ENCODE assay signal across 3 cellular contexts in the genomic region with DNA sequence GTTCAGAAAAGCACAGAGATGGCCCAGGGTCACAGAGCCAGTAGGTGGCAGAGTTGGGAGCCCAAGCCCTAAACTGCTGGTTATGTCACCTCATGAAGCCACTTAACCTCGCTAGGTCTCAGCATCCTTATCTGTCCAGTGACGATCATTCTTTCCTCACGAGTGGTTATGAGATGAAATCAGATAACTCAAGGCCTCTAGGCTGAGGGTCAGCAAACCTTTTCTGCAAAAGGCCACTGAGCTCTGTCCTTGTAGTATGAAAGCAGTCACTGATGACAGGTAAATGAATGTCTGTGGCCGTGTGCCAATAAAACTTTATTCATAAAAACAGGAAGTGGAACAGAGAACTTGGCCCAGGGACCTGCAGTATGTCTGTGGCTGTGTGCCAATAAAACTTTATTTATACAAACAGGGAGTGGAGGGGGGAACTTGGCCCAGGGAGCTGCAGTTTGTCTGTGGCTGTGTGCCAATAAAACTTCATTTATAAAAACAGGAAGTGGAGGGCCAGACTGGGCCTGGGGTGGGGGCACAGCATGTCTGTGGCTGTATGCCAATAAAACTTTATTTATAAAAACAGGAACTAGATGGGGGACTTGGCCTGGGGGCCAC.
TF ChIP-seq lines count a peak whose summit lies in the region.

No MANE protein-coding gene starts in this region.

TF ChIP-seq in SK-N-SH, 30 proteins besides CTCF, POLR2A, EP300 and RAD21 (continued from another document):
- TF ChIP-seq, protein P1, sequence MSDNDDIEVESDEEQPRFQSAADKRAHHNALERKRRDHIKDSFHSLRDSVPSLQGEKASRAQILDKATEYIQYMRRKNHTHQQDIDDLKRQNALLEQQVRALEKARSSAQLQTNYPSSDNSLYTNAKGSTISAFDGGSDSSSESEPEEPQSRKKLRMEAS (IDR thresholded peaks at IDR 0.05; ENCODE audit: low read depth): no peak

TF ChIP-seq in SK-N-SH treated with all-trans-retinoic acid at 6 μM for 48 hours, 23 proteins besides CTCF, POLR2A, EP300 and RAD21 (continued from another document):
- TF ChIP-seq, protein P2, sequence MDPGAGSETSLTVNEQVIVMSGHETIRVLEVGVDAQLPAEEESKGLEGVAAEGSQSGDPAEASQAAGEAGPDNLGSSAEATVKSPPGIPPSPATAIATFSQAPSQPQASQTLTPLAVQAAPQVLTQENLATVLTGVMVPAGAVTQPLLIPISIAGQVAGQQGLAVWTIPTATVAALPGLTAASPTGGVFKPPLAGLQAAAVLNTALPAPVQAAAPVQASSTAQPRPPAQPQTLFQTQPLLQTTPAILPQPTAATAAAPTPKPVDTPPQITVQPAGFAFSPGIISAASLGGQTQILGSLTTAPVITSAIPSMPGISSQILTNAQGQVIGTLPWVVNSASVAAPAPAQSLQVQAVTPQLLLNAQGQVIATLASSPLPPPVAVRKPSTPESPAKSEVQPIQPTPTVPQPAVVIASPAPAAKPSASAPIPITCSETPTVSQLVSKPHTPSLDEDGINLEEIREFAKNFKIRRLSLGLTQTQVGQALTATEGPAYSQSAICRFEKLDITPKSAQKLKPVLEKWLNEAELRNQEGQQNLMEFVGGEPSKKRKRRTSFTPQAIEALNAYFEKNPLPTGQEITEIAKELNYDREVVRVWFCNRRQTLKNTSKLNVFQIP (CRISPR knock-in tag; IDR thresholded peaks at IDR 0.05; ENCODE audit: borderline replicate concordance, low read depth): no peak
- TF ChIP-seq SNAI2 (CRISPR knock-in tag; IDR thresholded peaks at IDR 0.05): no peak
- TF ChIP-seq CSRNP3 (CRISPR knock-in tag; IDR thresholded peaks at IDR 0.05): no peak
- TF ChIP-seq ZFP3 (CRISPR knock-in tag; IDR thresholded peaks at IDR 0.05): no peak
- no peak for TF ChIP-seq CREB5 (CRISPR knock-in tag; IDR thresholded peaks at IDR 0.05; ENCODE audit: low read depth)
- no peak for TF ChIP-seq ZC3H10 (CRISPR knock-in tag; IDR thresholded peaks at IDR 0.05)
- TF ChIP-seq, protein P3, sequence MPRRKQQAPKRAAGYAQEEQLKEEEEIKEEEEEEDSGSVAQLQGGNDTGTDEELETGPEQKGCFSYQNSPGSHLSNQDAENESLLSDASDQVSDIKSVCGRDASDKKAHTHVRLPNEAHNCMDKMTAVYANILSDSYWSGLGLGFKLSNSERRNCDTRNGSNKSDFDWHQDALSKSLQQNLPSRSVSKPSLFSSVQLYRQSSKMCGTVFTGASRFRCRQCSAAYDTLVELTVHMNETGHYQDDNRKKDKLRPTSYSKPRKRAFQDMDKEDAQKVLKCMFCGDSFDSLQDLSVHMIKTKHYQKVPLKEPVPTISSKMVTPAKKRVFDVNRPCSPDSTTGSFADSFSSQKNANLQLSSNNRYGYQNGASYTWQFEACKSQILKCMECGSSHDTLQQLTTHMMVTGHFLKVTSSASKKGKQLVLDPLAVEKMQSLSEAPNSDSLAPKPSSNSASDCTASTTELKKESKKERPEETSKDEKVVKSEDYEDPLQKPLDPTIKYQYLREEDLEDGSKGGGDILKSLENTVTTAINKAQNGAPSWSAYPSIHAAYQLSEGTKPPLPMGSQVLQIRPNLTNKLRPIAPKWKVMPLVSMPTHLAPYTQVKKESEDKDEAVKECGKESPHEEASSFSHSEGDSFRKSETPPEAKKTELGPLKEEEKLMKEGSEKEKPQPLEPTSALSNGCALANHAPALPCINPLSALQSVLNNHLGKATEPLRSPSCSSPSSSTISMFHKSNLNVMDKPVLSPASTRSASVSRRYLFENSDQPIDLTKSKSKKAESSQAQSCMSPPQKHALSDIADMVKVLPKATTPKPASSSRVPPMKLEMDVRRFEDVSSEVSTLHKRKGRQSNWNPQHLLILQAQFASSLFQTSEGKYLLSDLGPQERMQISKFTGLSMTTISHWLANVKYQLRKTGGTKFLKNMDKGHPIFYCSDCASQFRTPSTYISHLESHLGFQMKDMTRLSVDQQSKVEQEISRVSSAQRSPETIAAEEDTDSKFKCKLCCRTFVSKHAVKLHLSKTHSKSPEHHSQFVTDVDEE (CRISPR knock-in tag; IDR thresholded peaks at IDR 0.05): no peak
- no peak for TF ChIP-seq GLIS3 (CRISPR knock-in tag; IDR thresholded peaks at IDR 0.05)
- no peak for TF ChIP-seq ARNTL (CRISPR knock-in tag; IDR thresholded peaks at IDR 0.05; ENCODE audit: borderline replicate concordance, low read depth)
- TF ChIP-seq ISL1 (CRISPR knock-in tag; IDR thresholded peaks at IDR 0.05): no peak

TF ChIP-seq in H1, 55 proteins besides CTCF, POLR2A, EP300 and RAD21 (continued from another document):
- TF ChIP-seq NRF1 (IDR thresholded peaks at IDR 0.05; ENCODE audit: low read depth, low read length) (no peak), POU5F1 (IDR thresholded peaks at IDR 0.05; ENCODE audit: low read depth, low read length) (no peak), GABPA (IDR thresholded peaks at IDR 0.05; ENCODE audit: borderline replicate concordance, insufficient read depth, low read length) (no peak), HDAC6 (IDR thresholded peaks at IDR 0.05; ENCODE audit: low read depth, low read length) (no peak), TAF7 (optimal IDR thresholded peaks at IDR 0.05; ENCODE audit: borderline replicate concordance, low read depth, low read length) (no peak), ATF3 (IDR thresholded peaks at IDR 0.05; ENCODE audit: insufficient read depth, low read depth, low read length) (0 out of 2 replicates have a peak, but pooled peaks have one; percentile 17), GTF2F1 (IDR thresholded peaks at IDR 0.05; ENCODE audit: borderline replicate concordance, low read depth, low read length) (no peak)
